20 cellular contexts compared by ENCODE assay signal in genomic region chr9:88724241-88724805, GRCh38.
A peak's percentile ranks its signal among the peaks of the same experiment; 100 is the strongest.
DNase-seq lines count a peak whose midpoint lies in the region; ATAC-seq, FAIRE-seq and TF ChIP-seq lines count a peak whose summit lies in the region.
"Had no signal": no experiment of that assay in that cellular context is flagged by ENCODE, and none has a peak within 500 bp of the region (broad histone marks: within the 10 kb centered on the region; RNA-seq: fewer than 3 reads in every experiment).

No MANE protein-coding gene starts in this region.

- peaks cover 17% of the 10 kb centered on the region for H3K4me1 Mint-ChIP-seq in HFFc6 (ENCODE audit: low read depth)
- H3K4me1 Mint-ChIP-seq: CD14-positive monocyte had no signal

- POLR2A ChIA-PET in H1 (lab: Charles Lee; ENCODE audit: partially characterized antibody) = interaction anchor here (0.6 kb wide), 1 partner anchor 1417 kb away, joined by 3 read pairs; no protein-coding TSS in a partner anchor

- H3K36me3 ChIP-seq in left ventricle myocardium inferior (no peaks in the 10 kb centered on the region), H1 (ENCODE audit: control insufficient read depth in 2 of 4, insufficient read depth in 4 of 4, low read length in 3 of 4) (no peaks in the 10 kb centered on the region)

- peaks cover 13% of the 10 kb centered on the region for H3K4me1 ChIP-seq in left ventricle myocardium inferior
- H3K4me1 ChIP-seq in H1 (replicated peaks in 1 of 4; ENCODE audit: control insufficient read depth in 3 of 4, insufficient read depth in 4 of 4, low read length in 3 of 4) = peaks cover 0 to 2% (median 0%) of the 10 kb centered on the region in 4 experiments; a peak in 1 of 7 replicates
- peaks cover 4% of the 10 kb centered on the region for H3K4me1 ChIP-seq in right cardiac atrium (ENCODE audit: control insufficient read depth, insufficient read depth, low read length)

- TF ChIP-seq POLR2A in H1 (IDR thresholded peaks at IDR 0.05; ENCODE audit: control extremely low read depth in 1 of 2, low read depth in 2 of 2, low read length in 2 of 2) = no peak

- no peak for TF ChIP-seq CTCF in left ventricle myocardium inferior (IDR thresholded peaks at IDR 0.05; ENCODE audit: borderline replicate concordance)
- no peak for TF ChIP-seq CTCF in H1 (IDR thresholded peaks at IDR 0.05; ENCODE audit: control extremely low read depth in 1 of 3, insufficient read depth in 1 of 3, low read depth in 1 of 3, low read length in 3 of 3)
- no peak for TF ChIP-seq CTCF in HFFc6 (IDR thresholded peaks at IDR 0.05)

- 81% methylated on average over 6 of the region's 6 CpGs; no CpG with 5 or more reads in 1 of the 2 experiments for WGBS in H1 (ENCODE audit: extremely low coverage in 1 of 2, insufficient coverage in 1 of 2, insufficient read length in 1 of 2, insufficient replicate concordance in 2 of 2, low coverage in 1 of 2, low lambda C conversion rate in 2 of 2, missing lambda C conversion rate in 1 of 2), 2 experiments
- WGBS in right cardiac atrium = 20% methylated on average over 6 of the region's 6 CpGs

- H3K9me3 ChIP-seq in left ventricle myocardium inferior (replicated peaks) (no peaks in the 10 kb centered on the region), H1 (ENCODE audit: insufficient read depth in 2 of 2, low read depth in 1 of 2, low read length in 1 of 2) (no peaks in the 10 kb centered on the region), right cardiac atrium (ENCODE audit: control insufficient read depth, low read length) (no peaks in the 10 kb centered on the region)

- peak; percentile 81 for ATAC-seq in Right ventricle myocardium inferior
- ATAC-seq in right cardiac atrium = peak; percentile 64 to 81
- ATAC-seq in sciatic nerve = peak; percentile 39
- no peak for ATAC-seq in GM18870 (IDR thresholded peaks at IDR 0.05; ENCODE audit: unreplicated experiment)
- ATAC-seq in GM18502 (IDR thresholded peaks at IDR 0.05; ENCODE audit: poor library complexity, unreplicated experiment) = no peak
- ATAC-seq: CD8-positive, alpha-beta T cell had no signal

- no peak overlapping the region for H4K8ac ChIP-seq in H1 (ENCODE audit: extremely low read depth, insufficient read depth, low read length)

- no peak overlapping the region for H2BK12ac ChIP-seq in H1 (ENCODE audit: low read depth, low read length)

- H2BK5ac ChIP-seq in H1 (ENCODE audit: low read depth, low read length) = no peak overlapping the region

- H2BK20ac ChIP-seq in H1 (ENCODE audit: low read length) = no peak overlapping the region

- FAIRE-seq in H1 (lab: Jason Lieb, UNC) = no peak
- FAIRE-seq: D721Med, G401.6, GM12891 had no signal

- H3K4me2 ChIP-seq in H1 (ENCODE audit: insufficient read depth in 1 of 2, low read depth in 2 of 2, low read length in 2 of 2) = no peak overlapping the region

- H3K4me3 ChIP-seq in left ventricle myocardium inferior (no peak overlapping the region), H1 (ENCODE audit: extremely low read depth in 1 of 4, insufficient read depth in 2 of 4, low read depth in 3 of 4, low read length in 4 of 4) (no peak overlapping the region), right cardiac atrium (ENCODE audit: low read length) (no peak overlapping the region)
- H3K4me3 ChIP-seq: GM23248 had no signal

- H3K27ac ChIP-seq in left ventricle myocardium inferior (replicated peaks) = no peak overlapping the region
- no peak overlapping the region for H3K27ac ChIP-seq in H1 (ENCODE audit: low read depth, low read length)
- H3K27ac ChIP-seq in right cardiac atrium (ENCODE audit: low read length) = no peak overlapping the region
- H3K27ac ChIP-seq: 22Rv1, GM23248 had no signal

- no peaks in the 10 kb centered on the region; the same call in 1 of the 2 replicates for H3K36me3 Mint-ChIP-seq in HFFc6 (ENCODE audit: low read depth)
- H3K36me3 Mint-ChIP-seq: CD14-positive monocyte; CD8-positive, alpha-beta T cell had no signal

- H3K4me3 Mint-ChIP-seq in HFFc6 = no peak overlapping the region
- H3K4me3 Mint-ChIP-seq: CD14-positive monocyte; CD8-positive, alpha-beta T cell; H9 had no signal

- no peaks in the 10 kb centered on the region for H3K9me3 Mint-ChIP-seq in HFFc6
- H3K9me3 Mint-ChIP-seq: CD14-positive monocyte; CD8-positive, alpha-beta T cell; H9 had no signal

- no peak for DNase-seq in Right ventricle myocardium inferior (ENCODE audit: missing footprints)
- DNase-seq in left ventricle myocardium inferior = no peak
- no peak for DNase-seq in H1 (ENCODE audit: low read depth in 1 of 2, low spot score in 2 of 2)
- peak in 1 of 3 donors; percentile 73 for DNase-seq in right cardiac atrium
- DNase-seq in sciatic nerve (ENCODE audit: low spot score) = no peak
- no peak for DNase-seq in HFFc6
- DNase-seq: CD8-positive, alpha-beta T cell; COR-L47; DMS153; DMS79 treated with DMSO at 0.1 percent for 48 hours; EL; GM23248; H9 had no signal

- no peak for TF ChIP-seq RAD21 in H1 (IDR thresholded peaks at IDR 0.05 in 1 of 2, conservative IDR thresholded peaks at IDR 0.05 in 1 of 2; ENCODE audit: low read depth in 2 of 2, low read length in 2 of 2)

- no peak overlapping the region for H2BK120ac ChIP-seq in H1 (replicated peaks; ENCODE audit: low read depth, low read length)

- H3K27me3 Mint-ChIP-seq in HFFc6 (ENCODE audit: insufficient read depth) = no peaks in the 10 kb centered on the region

- no peaks in the 10 kb centered on the region for H3K79me1 ChIP-seq in H1 (ENCODE audit: low read depth, low read length)

- no peak overlapping the region for H4K91ac ChIP-seq in H1 (replicated peaks; ENCODE audit: insufficient read length, low read length)

- no peak overlapping the region for H2AK5ac ChIP-seq in H1 (ENCODE audit: low read depth, low read length)

- TF ChIP-seq EP300 in H1 (IDR thresholded peaks at IDR 0.05; ENCODE audit: borderline replicate concordance in 1 of 2, low read depth in 2 of 2, low read length in 2 of 2) = no peak

- no peak overlapping the region for H3K18ac ChIP-seq in H1 (ENCODE audit: extremely low read depth, low read length)

- H4K20me1 ChIP-seq in H1 (replicated peaks in 1 of 2; ENCODE audit: control insufficient read depth in 1 of 2, insufficient read depth in 2 of 2, low read length in 2 of 2) = no peaks in the 10 kb centered on the region

- no peak overlapping the region for H3K27ac Mint-ChIP-seq in HFFc6
- H3K27ac Mint-ChIP-seq: CD8-positive, alpha-beta T cell; H9 had no signal

- H3K9ac ChIP-seq in H1 (replicated peaks in 1 of 4; ENCODE audit: extremely low read depth in 1 of 4, low read depth in 3 of 4, low read length in 3 of 4) = no peak overlapping the region
- H3K9ac ChIP-seq: GM23248 had no signal

- no peak overlapping the region for H4K5ac ChIP-seq in H1 (ENCODE audit: insufficient read length, low read depth, low read length)

- H2AFZ ChIP-seq in H1 (ENCODE audit: low read length) = no peak overlapping the region
- H2AFZ ChIP-seq: GM23248 had no signal

- H3K14ac ChIP-seq in H1 (ENCODE audit: insufficient read length) = no peak overlapping the region

- H3K79me2 ChIP-seq in H1 (ENCODE audit: control insufficient read depth in 1 of 2, insufficient read depth in 2 of 2, low read length in 2 of 2) = no peaks in the 10 kb centered on the region

- no peak overlapping the region for H3K4ac ChIP-seq in H1 (replicated peaks; ENCODE audit: insufficient read length, low read depth, low read length)

- no peaks in the 10 kb centered on the region for H3K23me2 ChIP-seq in H1 (ENCODE audit: low read depth, low read length)

- no peak overlapping the region for H3K56ac ChIP-seq in H1 (replicated peaks; ENCODE audit: insufficient read length, low read depth, low read length)

- H3K23ac ChIP-seq in H1 (ENCODE audit: insufficient read length) = no peak overlapping the region

- CTCF ChIA-PET in H1 (lab: Charles Lee; ENCODE audit: partially characterized antibody) = no interaction called here

- H2BK15ac ChIP-seq in H1 (ENCODE audit: low read length) = peak overlapping the region; percentile 25; the same call in 1 of the 2 replicates

- intact Hi-C loops in Right ventricle myocardium inferior (cut with DNase I) = loop anchor here (5.0 kb wide), 1 partner anchor 148 kb away; no protein-coding TSS in a partner anchor
- intact Hi-C loops in left ventricle myocardium inferior (cut with micrococcal nuclease) = no loop called here
- intact Hi-C loops in right cardiac atrium (cut with DNase I) = loop anchor here in 3 of 4 donors (5.0 to 10.0 kb wide), 4 partner anchors 60 to 278 kb away; partner anchors contain the start of gene S1PR3 (in 1 of the 3)
- intact Hi-C loops in sciatic nerve (cut with DNase I) = no loop called here

- H3K27me3 ChIP-seq in left ventricle myocardium inferior (ENCODE audit: low read depth) = no peaks in the 10 kb centered on the region
- H3K27me3 ChIP-seq in H1 (replicated peaks in 1 of 4; ENCODE audit: control insufficient read depth in 3 of 4, extremely low read depth in 1 of 4, insufficient read depth in 3 of 4, low read length in 3 of 4) = no peaks in the 10 kb centered on the region
- H3K27me3 ChIP-seq in right cardiac atrium (ENCODE audit: control insufficient read depth, insufficient read depth) = no peaks in the 10 kb centered on the region

TF ChIP-seq in H1, 55 proteins besides CTCF, POLR2A, EP300 and RAD21 (continues in another document):
- TF ChIP-seq USF2 (IDR thresholded peaks at IDR 0.05; ENCODE audit: low read length) = no peak
- no peak for TF ChIP-seq KDM5A (IDR thresholded peaks at IDR 0.05; ENCODE audit: low read length)
- no peak for TF ChIP-seq E2F6 (IDR thresholded peaks at IDR 0.05)
- no peak for TF ChIP-seq CTBP2 (IDR thresholded peaks at IDR 0.05; ENCODE audit: borderline replicate concordance, insufficient read depth, insufficient read length, low read length)
- TF ChIP-seq CREB1 (IDR thresholded peaks at IDR 0.05) = no peak
- TF ChIP-seq CBX8 (IDR thresholded peaks at IDR 0.05; ENCODE audit: borderline replicate concordance, low read depth, low read length) = no peak
- TF ChIP-seq YY1 (IDR thresholded peaks at IDR 0.05; ENCODE audit: low read depth, low read length) = no peak
- TF ChIP-seq SP4 (IDR thresholded peaks at IDR 0.05; ENCODE audit: low read length) = no peak
- TF ChIP-seq KDM4A (IDR thresholded peaks at IDR 0.05; ENCODE audit: low read depth, low read length, severe bottlenecking) = no peak
- TF ChIP-seq BRCA1 (IDR thresholded peaks at IDR 0.05; ENCODE audit: low read depth, low read length) = no peak

Comparison
In these comparisons a context has a peak if more than half of its experiments do, and no peak if none do; other contexts are left out.
1. intact Hi-C loops: an anchor here in Right ventricle myocardium inferior (5.0 kb wide) and right cardiac atrium (5.0 to 10.0 kb wide); none called in left ventricle myocardium inferior and sciatic nerve.
2. ATAC-seq: peak in Right ventricle myocardium inferior (single experiment), right cardiac atrium (2 of 2) and sciatic nerve (single experiment); none in GM18870 (single experiment) and GM18502 (single experiment).